23 cellular contexts compared by ENCODE assay signal in genomic region chr13:21243843-21244184, GRCh38.
DNase-seq lines count a peak whose midpoint lies in the region; ATAC-seq and TF ChIP-seq lines count a peak whose summit lies in the region.
"Had no signal": no experiment of that assay in that cellular context is flagged by ENCODE, and none has a peak within 500 bp of the region (broad histone marks: within the 10 kb centered on the region; RNA-seq: fewer than 3 reads in every experiment).

No MANE protein-coding gene starts in this region.

- H3K9ac ChIP-seq in stomach smooth muscle (ENCODE audit: low read length in 2 of 2): peak overlapping the region in 1 of 2 donors; percentile 47
- H3K9ac ChIP-seq: BLaER1, KMS-11 had no signal

- DNase-seq in heart left ventricle (no peak), Right ventricle myocardium inferior (ENCODE audit: missing footprints) (no peak), NCI-H82 (lab: John Stamatoyannopoulos, UW) (peak; percentile 53), tibial artery (no peak)
- DNase-seq in CD8-positive, alpha-beta T cell: no peak
- DNase-seq in CD8-positive, alpha-beta memory T cell: no peak
- DNase-seq: CD4-positive, CD25-positive, alpha-beta regulatory T cell; GF-D8; GOT3; IMR-90; MM.1S; NCI-H2029; NCI-H226; NCI-H524; NCI-H748 treated with DMSO at 0.1 percent for 48 hours; NK-92 treated with Interleukin-12 subunit alpha and Interleukin-12 subunit beta, amount 100 ng/mL, for 24 hours; PC-3 had no signal

- no peaks in the 10 kb centered on the region for H3K36me3 ChIP-seq in heart left ventricle
- H3K36me3 ChIP-seq in stomach smooth muscle (ENCODE audit: control insufficient read depth in 2 of 2, insufficient read depth in 2 of 2, low read length in 2 of 2): no peaks in the 10 kb centered on the region
- H3K36me3 ChIP-seq in CD8-positive, alpha-beta T cell (ENCODE audit: insufficient read depth, low read length): no peaks in the 10 kb centered on the region
- H3K36me3 ChIP-seq in CD8-positive, alpha-beta memory T cell (ENCODE audit: insufficient read depth, low read length): no peaks in the 10 kb centered on the region
- no peaks in the 10 kb centered on the region for H3K36me3 ChIP-seq in tibial artery
- H3K36me3 ChIP-seq: BLaER1, HAP-1, SJSA1 had no signal

- H3K4me1 ChIP-seq in heart left ventricle (peaks cover 0 to 6% (median 0%) of the 10 kb centered on the region in 12 donors), stomach smooth muscle (ENCODE audit: control insufficient read depth, insufficient read depth, low read length) (peaks cover 8% of the 10 kb centered on the region), tibial artery (no peaks in the 10 kb centered on the region)
- H3K4me1 ChIP-seq in CD8-positive, alpha-beta T cell (ENCODE audit: insufficient read depth, low read length): no peaks in the 10 kb centered on the region
- no peaks in the 10 kb centered on the region for H3K4me1 ChIP-seq in CD8-positive, alpha-beta memory T cell (ENCODE audit: insufficient read depth, low read length)
- H3K4me1 ChIP-seq: HAP-1, SJSA1 had no signal

- peak overlapping the region in 2 of 3 experiments; percentile 4 to 44 for H3K27ac Mint-ChIP-seq in nephron
- no peak overlapping the region for H3K27ac Mint-ChIP-seq in CD8-positive, alpha-beta T cell
- H3K27ac Mint-ChIP-seq in CD8-positive, alpha-beta memory T cell: no peak overlapping the region
- H3K27ac Mint-ChIP-seq: CD4-positive, CD25-positive, alpha-beta regulatory T cell had no signal

- H3K4me3 Mint-ChIP-seq in nephron: no peak overlapping the region
- no peak overlapping the region for H3K4me3 Mint-ChIP-seq in CD8-positive, alpha-beta T cell
- H3K4me3 Mint-ChIP-seq in CD8-positive, alpha-beta memory T cell: no peak overlapping the region
- H3K4me3 Mint-ChIP-seq: CD4-positive, CD25-positive, alpha-beta regulatory T cell had no signal

- CTCF ChIA-PET in CD8-positive, alpha-beta T cell (lab: Charles Lee): interaction anchor here (0.6 to 3.7 kb wide), 2 partner anchors 234 to 353 kb away, joined by 3 to 13 read pairs; no protein-coding TSS in a partner anchor
- CTCF ChIA-PET in CD8-positive, alpha-beta memory T cell (lab: Charles Lee): no interaction called here

- H3K4me1 Mint-ChIP-seq in nephron: peaks cover 6% of the 10 kb centered on the region
- peaks cover 3% of the 10 kb centered on the region for H3K4me1 Mint-ChIP-seq in CD8-positive, alpha-beta T cell (ENCODE audit: low read depth)
- H3K4me1 Mint-ChIP-seq in CD8-positive, alpha-beta memory T cell: no peaks in the 10 kb centered on the region
- H3K4me1 Mint-ChIP-seq: CD4-positive, CD25-positive, alpha-beta regulatory T cell had no signal

- H3K27me3 Mint-ChIP-seq in nephron (ENCODE audit: low read depth): peaks cover 4% of the 10 kb centered on the region
- H3K27me3 Mint-ChIP-seq in CD8-positive, alpha-beta T cell (ENCODE audit: low read depth): peaks cover 3% of the 10 kb centered on the region
- H3K27me3 Mint-ChIP-seq in CD8-positive, alpha-beta memory T cell: peaks cover 6 to 36% of the 10 kb centered on the region in 2 donors

- peaks cover 3% of the 10 kb centered on the region for H3K9me3 Mint-ChIP-seq in nephron
- no peaks in the 10 kb centered on the region for H3K9me3 Mint-ChIP-seq in CD8-positive, alpha-beta T cell
- peaks cover 0 to 2% (median 0%) of the 10 kb centered on the region in 5 donors for H3K9me3 Mint-ChIP-seq in CD8-positive, alpha-beta memory T cell
- H3K9me3 Mint-ChIP-seq: CD4-positive, CD25-positive, alpha-beta regulatory T cell had no signal

- ATAC-seq in heart left ventricle (peak in 3 of 4 donors; percentile 47 to 69 (median 58)), Right ventricle myocardium inferior (no peak)
- no peak for ATAC-seq in CD8-positive, alpha-beta T cell
- ATAC-seq: PC-3 had no signal

- H3K9me3 ChIP-seq in heart left ventricle (peaks cover 0 to 3% (median 0%) of the 10 kb centered on the region in 12 donors), stomach smooth muscle (ENCODE audit: control insufficient read depth in 2 of 2, low read length in 2 of 2) (no peaks in the 10 kb centered on the region), tibial artery (no peaks in the 10 kb centered on the region)
- H3K9me3 ChIP-seq in CD8-positive, alpha-beta T cell (ENCODE audit: low read length): no peaks in the 10 kb centered on the region
- H3K9me3 ChIP-seq in CD8-positive, alpha-beta memory T cell (ENCODE audit: low read length): no peaks in the 10 kb centered on the region
- H3K9me3 ChIP-seq: BLaER1, HAP-1, SJSA1 had no signal

- intact Hi-C loops in heart left ventricle (cut with DNase I) (no loop called here), Right ventricle myocardium inferior (cut with DNase I) (no loop called here), tibial artery (cut with DNase I; ENCODE audit: low total_unique reads) (no loop called here)
- intact Hi-C loops in CD8-positive, alpha-beta T cell (cut with DNase I, micrococcal nuclease): no loop called here

- H3K4me3 ChIP-seq in heart left ventricle (no peak overlapping the region), stomach smooth muscle (ENCODE audit: low read length in 2 of 2) (peak overlapping the region; percentile 26 to 35), tibial artery (no peak overlapping the region)
- H3K4me3 ChIP-seq in CD8-positive, alpha-beta T cell (ENCODE audit: low read depth, low read length): no peak overlapping the region
- no peak overlapping the region for H3K4me3 ChIP-seq in CD8-positive, alpha-beta memory T cell (ENCODE audit: low read length)
- H3K4me3 ChIP-seq: BLaER1, HAP-1, SJSA1 had no signal

- H3K36me3 Mint-ChIP-seq in nephron (ENCODE audit: low read depth): no peaks in the 10 kb centered on the region
- H3K36me3 Mint-ChIP-seq in CD8-positive, alpha-beta T cell: no peaks in the 10 kb centered on the region
- H3K36me3 Mint-ChIP-seq in CD8-positive, alpha-beta memory T cell: no peaks in the 10 kb centered on the region
- H3K36me3 Mint-ChIP-seq: CD4-positive, CD25-positive, alpha-beta regulatory T cell had no signal

- TF ChIP-seq POLR2A in heart left ventricle (IDR thresholded peaks at IDR 0.05): no peak

- 41 to 49% (median 44%) methylated on average over 3 of the region's 3 CpGs for WGBS in heart left ventricle, 4 donors

- H3K27ac ChIP-seq in heart left ventricle: peak overlapping the region in 2 of 12 donors; percentile 5 to 32
- peak overlapping the region; percentile 46 for H3K27ac ChIP-seq in stomach smooth muscle (ENCODE audit: low read length)
- H3K27ac ChIP-seq in CD8-positive, alpha-beta T cell (ENCODE audit: low read depth, low read length): no peak overlapping the region
- H3K27ac ChIP-seq in CD8-positive, alpha-beta memory T cell (ENCODE audit: low read depth, low read length): no peak overlapping the region
- no peak overlapping the region for H3K27ac ChIP-seq in tibial artery
- H3K27ac ChIP-seq: BLaER1, KMS-11, SJSA1 had no signal

- peaks cover 0 to 9% (median 0%) of the 10 kb centered on the region in 9 donors for H3K27me3 ChIP-seq in heart left ventricle
- H3K27me3 ChIP-seq in stomach smooth muscle (ENCODE audit: control insufficient read depth in 1 of 2, insufficient read depth in 2 of 2, low read length in 2 of 2): no peaks in the 10 kb centered on the region
- H3K27me3 ChIP-seq in CD8-positive, alpha-beta T cell (ENCODE audit: insufficient read depth, low read length): no peaks in the 10 kb centered on the region
- no peaks in the 10 kb centered on the region for H3K27me3 ChIP-seq in CD8-positive, alpha-beta memory T cell (ENCODE audit: insufficient read depth, low read length, poor library complexity, severe bottlenecking)
- H3K27me3 ChIP-seq in tibial artery: no peaks in the 10 kb centered on the region
- H3K27me3 ChIP-seq: BLaER1, SJSA1 had no signal

- POLR2A ChIA-PET in CD8-positive, alpha-beta T cell (lab: Charles Lee): no interaction called here
- POLR2A ChIA-PET in CD8-positive, alpha-beta memory T cell (lab: Charles Lee): no interaction called here

- TF ChIP-seq CTCF in heart left ventricle (IDR thresholded peaks at IDR 0.05): no peak
- TF ChIP-seq CTCF in nephron (IDR thresholded peaks at IDR 0.05; ENCODE audit: unreplicated experiment in 3 of 3): no peak
- no peak for TF ChIP-seq CTCF in CD8-positive, alpha-beta T cell (IDR thresholded peaks at IDR 0.05)
- no peak for TF ChIP-seq CTCF in tibial artery (IDR thresholded peaks at IDR 0.05)

Comparison
In these comparisons a context has a peak if more than half of its experiments do, and no peak if none do; other contexts are left out.
1. ATAC-seq: peak in heart left ventricle (3 of 4); none in Right ventricle myocardium inferior (single experiment) and CD8-positive, alpha-beta T cell (single experiment).
2. H3K4me3 ChIP-seq: peak in stomach smooth muscle (2 of 2); none in heart left ventricle (0 of 12), CD8-positive, alpha-beta T cell (single experiment), CD8-positive, alpha-beta memory T cell (single experiment) and tibial artery (0 of 2).
3. H3K27ac Mint-ChIP-seq: peak in nephron (2 of 3); none in CD8-positive, alpha-beta T cell (single experiment) and CD8-positive, alpha-beta memory T cell (0 of 8).